Comparison of ENCODE assay signal across 19 cellular contexts in the genomic region with DNA sequence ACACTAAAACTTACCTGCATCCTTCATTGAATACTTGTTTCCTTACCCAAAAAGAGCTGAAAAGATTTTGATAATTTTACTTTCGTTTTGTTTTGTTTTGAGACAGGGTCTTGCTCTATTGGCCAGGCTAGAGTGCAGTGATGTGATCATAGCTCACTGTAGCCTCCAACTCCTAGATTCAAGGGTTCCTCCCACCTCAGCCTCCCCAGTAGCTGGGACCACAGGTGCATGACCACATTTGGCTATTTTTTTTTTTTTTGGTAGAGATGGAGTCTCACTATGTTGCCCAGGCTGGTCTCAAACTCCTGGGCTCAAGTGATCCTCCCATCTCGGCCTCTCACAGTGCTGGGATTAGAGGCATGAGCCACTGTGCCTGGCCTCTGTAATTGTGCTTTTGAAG. TPM values are rescaled to one million over a fixed set of nuclear protein-coding genes. Genes with fewer than 3 reads are reported as not detected.
"Had no signal": no experiment of that assay in that cellular context is flagged by ENCODE, and none has a peak within 500 bp of the region (broad histone marks: within the 10 kb centered on the region; RNA-seq: fewer than 3 reads in every experiment).

No MANE protein-coding gene starts in this region.

- ATAC-seq: activated CD8-positive, alpha-beta memory T cell treated with anti-CD3 and anti-CD28 coated beads, Interleukin-2, amount 10 ng/mL, durations not matched to agents 7 days and 5 days; gastroesophageal sphincter; heart right ventricle; right cardiac atrium had no signal

- H3K27me3 ChIP-seq: ascending aorta, gastroesophageal sphincter, heart right ventricle, suprapubic skin had no signal

- H3K27ac Mint-ChIP-seq: activated CD4-positive, alpha-beta memory T cell treated with anti-CD3 and anti-CD28 coated beads for 36 hours; activated CD8-positive, alpha-beta memory T cell treated with anti-CD3 and anti-CD28 coated beads, Interleukin-2, amount 10 ng/mL, durations not matched to agents 7 days and 5 days; nephron progenitor cell had no signal

- DNase-seq: activated CD4-positive, alpha-beta memory T cell treated with anti-CD3 and anti-CD28 coated beads for 36 hours; activated CD4-positive, alpha-beta T cell treated with anti-CD3 and anti-CD28 coated beads for 1 hour; activated CD8-positive, alpha-beta memory T cell treated with anti-CD3 and anti-CD28 coated beads, Interleukin-2, amount 10 ng/mL, durations not matched to agents 7 days and 5 days; activated effector memory CD4-positive, alpha-beta T cell treated with Interleukin-2 at 50 U/mL for 16 hours; activated T-cell treated with anti-CD3 and anti-CD28 coated beads, Interleukin-2, amount 50 U/mL, for 1 hour; heart right ventricle; nephron progenitor cell; right cardiac atrium; small intestine; stimulated activated CD4-positive, alpha-beta T cell treated with anti-CD3 and anti-CD28 coated beads, Interleukin-4, amount 100 ng/mL, for 24 hours; stimulated activated naive CD4-positive, alpha-beta T cell treated with Interleukin-2 at 50 U/mL for 16 hours; T1000 had no signal

- H3K9me3 Mint-ChIP-seq: activated CD4-positive, alpha-beta memory T cell treated with anti-CD3 and anti-CD28 coated beads for 36 hours; nephron progenitor cell; type B pancreatic cell had no signal

- H3K4me1 ChIP-seq: ascending aorta had no signal

- H3K36me3 ChIP-seq: prostate gland had no signal

- H3K4me3 Mint-ChIP-seq: activated CD4-positive, alpha-beta memory T cell treated with anti-CD3 and anti-CD28 coated beads for 36 hours; activated CD8-positive, alpha-beta memory T cell treated with anti-CD3 and anti-CD28 coated beads, Interleukin-2, amount 10 ng/mL, durations not matched to agents 7 days and 5 days; nephron progenitor cell; type B pancreatic cell had no signal

- H3K4me3 ChIP-seq: ascending aorta, heart right ventricle, prostate gland, suprapubic skin had no signal

- H3K27ac ChIP-seq: ascending aorta, heart right ventricle, prostate gland, suprapubic skin had no signal

- H3K27me3 Mint-ChIP-seq: activated CD4-positive, alpha-beta memory T cell treated with anti-CD3 and anti-CD28 coated beads for 36 hours; activated CD8-positive, alpha-beta memory T cell treated with anti-CD3 and anti-CD28 coated beads, Interleukin-2, amount 10 ng/mL, durations not matched to agents 7 days and 5 days; type B pancreatic cell had no signal

- H3K9me3 ChIP-seq: ascending aorta, gastroesophageal sphincter, heart right ventricle, prostate gland, suprapubic skin had no signal

- H3K36me3 Mint-ChIP-seq: activated CD8-positive, alpha-beta memory T cell treated with anti-CD3 and anti-CD28 coated beads, Interleukin-2, amount 10 ng/mL, durations not matched to agents 7 days and 5 days; type B pancreatic cell had no signal

RNA-seq across cellular contexts. Expression of gene TCAP, which starts 10.0 kb away (rescaled TPM):
- total RNA-seq: ascending aorta, bronchial epithelial cell had no signal

RNA-seq across cellular contexts. Expression of gene PNMT, which starts 13.1 kb away (rescaled TPM):
- total RNA-seq: activated CD4-positive, alpha-beta memory T cell treated with anti-CD3 and anti-CD28 coated beads for 36 hours; activated CD8-positive, alpha-beta memory T cell treated with anti-CD3 and anti-CD28 coated beads, Interleukin-2, amount 10 ng/mL, durations not matched to agents 7 days and 5 days; bronchial epithelial cell had no signal

RNA-seq across cellular contexts. Expression of gene PPP1R1B, which starts 28.4 kb away (rescaled TPM):
- total RNA-seq: activated CD4-positive, alpha-beta memory T cell treated with anti-CD3 and anti-CD28 coated beads for 36 hours; activated CD8-positive, alpha-beta memory T cell treated with anti-CD3 and anti-CD28 coated beads, Interleukin-2, amount 10 ng/mL, durations not matched to agents 7 days and 5 days; bronchial epithelial cell; dermis microvascular lymphatic vessel endothelial cell had no signal
